Comparison of ENCODE assay signal across 17 cellular contexts in genomic region chr19:44948763-44949374, GRCh38.
"Had no signal": no experiment of that assay in that cellular context is flagged by ENCODE, and none has a peak within 500 bp of the region (broad histone marks: within the 10 kb centered on the region; RNA-seq: fewer than 3 reads in every experiment).

No MANE protein-coding gene starts in this region.

- H3K4me3 Mint-ChIP-seq: endodermal cell, natural killer cell had no signal

- H3K9me3 Mint-ChIP-seq: endodermal cell, natural killer cell had no signal

- H3K4me3 ChIP-seq: hepatocyte, skin epidermis, transverse colon had no signal

- H3K36me3 Mint-ChIP-seq: natural killer cell had no signal

- DNase-seq: activated CD4-positive, alpha-beta T cell treated with anti-CD3 and anti-CD28 coated beads, Interleukin-2, amount 50 U/mL, for 1 hour; activated CD8-positive, alpha-beta memory T cell treated with anti-CD3 and anti-CD28 coated beads for 24 hours; activated gamma-delta T cell treated with Interleukin-2 at 50 U/mL for 16 hours; dorsolateral prefrontal cortex; endodermal cell; erythroblast; islet precursor cell; natural killer cell; nucleus accumbens; stimulated activated CD4-positive, alpha-beta T cell treated with anti-CD3 and anti-CD28 coated beads, Interleukin-15, amount 100 ng/mL, for 24 hours; stimulated activated CD4-positive, alpha-beta T cell treated with anti-CD3 and anti-CD28 coated beads, Interleukin-4, amount 100 ng/mL, for 1 hour; stimulated activated naive CD4-positive, alpha-beta T cell treated with Interleukin-2 at 50 U/mL for 16 hours; T-helper 9 cell; transverse colon had no signal

- ATAC-seq: activated CD4-positive, CD25-positive, alpha-beta regulatory T cell treated with anti-CD3 and anti-CD28 coated beads, Interleukin-2, amount 50 U/mL, for 24 hours; natural killer cell had no signal

- H3K27ac Mint-ChIP-seq: endodermal cell, natural killer cell had no signal
